Comparison of ENCODE assay signal across 14 cellular contexts in the genomic region with DNA sequence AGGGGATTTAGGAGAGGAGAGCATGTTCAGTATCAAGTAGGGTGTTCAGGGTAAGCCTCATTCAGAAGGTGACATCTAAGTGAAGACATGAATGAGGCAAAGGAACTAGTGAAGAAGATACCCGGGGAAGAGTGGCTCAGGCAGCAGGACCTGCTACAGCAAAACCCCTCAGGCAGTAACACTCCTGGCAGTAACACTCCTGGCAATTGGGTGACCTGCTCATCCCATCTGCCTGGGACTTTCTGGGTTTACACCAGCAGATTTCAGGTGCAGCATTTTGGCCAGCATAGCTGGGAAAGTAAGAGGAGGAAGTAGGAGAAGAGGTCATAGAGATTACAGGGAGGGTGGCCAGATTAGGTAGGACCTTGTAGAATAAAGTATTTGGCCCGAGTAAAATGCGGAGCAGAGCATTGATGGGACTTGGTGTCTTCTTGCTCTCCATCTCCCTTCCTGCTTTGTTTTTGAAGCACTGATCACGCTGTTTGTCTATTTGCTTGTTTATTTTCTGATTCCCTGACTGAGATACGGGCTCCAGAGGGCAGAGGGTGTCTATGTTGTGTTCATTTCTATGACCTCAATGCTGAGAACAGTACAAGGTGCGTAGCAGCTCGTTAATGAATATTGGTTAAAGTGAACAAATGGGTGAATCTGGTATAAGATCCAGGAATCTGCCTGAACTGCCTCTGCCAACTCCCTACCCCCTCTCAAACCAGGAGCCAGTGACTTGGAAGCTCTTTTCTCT.
DNase-seq lines count a peak whose midpoint lies in the region; ATAC-seq, FAIRE-seq and TF ChIP-seq lines count a peak whose summit lies in the region.
"Had no signal": no experiment of that assay in that cellular context is flagged by ENCODE, and none has a peak within 500 bp of the region (broad histone marks: within the 10 kb centered on the region; RNA-seq: fewer than 3 reads in every experiment).

No MANE protein-coding gene starts in this region.

- H3K4me1 ChIP-seq in HEK293 (ENCODE audit: control insufficient read depth, insufficient read depth, low read length) = 0 out of 2 replicates have a peak, but pooled peaks cover 4% of the 10 kb centered on the region
- H3K4me1 ChIP-seq in right lobe of liver = peaks cover 0 to 14% (median 6%) of the 10 kb centered on the region in 4 donors
- peaks cover 0 to 3% of the 10 kb centered on the region in 2 donors for H3K4me1 ChIP-seq in small intestine (ENCODE audit: control insufficient read depth in 2 of 2, insufficient read depth in 1 of 2, low read depth in 1 of 2, low read length in 1 of 2)
- H3K4me1 ChIP-seq in tibial nerve = peaks cover 0 to 4% (median 0%) of the 10 kb centered on the region in 4 donors

- H3K27me3 ChIP-seq in right lobe of liver (no peaks in the 10 kb centered on the region), small intestine (ENCODE audit: control insufficient read depth in 2 of 2, insufficient read depth in 2 of 2, low read length in 2 of 2) (no peaks in the 10 kb centered on the region), tibial nerve (no peaks in the 10 kb centered on the region)

- CTCF ChIA-PET in HEK293 (lab: Yijun Ruan, JAX) = interaction anchor here (0.5 to 0.6 kb wide), 2 partner anchors 111 to 359 kb away, joined by 3 read pairs; no protein-coding TSS in a partner anchor

- H3K27ac ChIP-seq in HEK293 (ENCODE audit: extremely low read depth, low read depth, low read length) (no peak overlapping the region), right lobe of liver (peak overlapping the region; percentile 22 to 52 (median 45)), small intestine (ENCODE audit: low read depth in 1 of 2, low read length in 1 of 2) (no peak overlapping the region), tibial nerve (no peak overlapping the region)
- H3K27ac ChIP-seq: HL-60 had no signal

- POLR2A ChIA-PET in HEK293 (lab: Yijun Ruan, JAX) = no interaction called here

- WGBS in right lobe of liver (ENCODE audit: insufficient coverage, low coverage, low lambda C conversion rate, missing lambda C conversion rate) = 30% methylated on average over 6 of the region's 7 CpGs
- WGBS in small intestine, 3 donors = 43 to 72% (median 46%) methylated on average over 7 of the region's 7 CpGs
- WGBS in tibial nerve, 2 donors = 87 to 91% methylated on average over 7 of the region's 7 CpGs

- TF ChIP-seq CTCF in HEK293 (tag by site-specific recombination; IDR thresholded peaks at IDR 0.05) (no peak), right lobe of liver (IDR thresholded peaks at IDR 0.05) (peak in 2 of 4 donors; percentile 11 to 17), tibial nerve (IDR thresholded peaks at IDR 0.05) (no peak)

- no peaks in the 10 kb centered on the region for H3K36me3 ChIP-seq in HEK293 (ENCODE audit: control insufficient read depth in 2 of 2, insufficient read depth in 1 of 2, low read length in 2 of 2)
- H3K36me3 ChIP-seq in right lobe of liver = no peaks in the 10 kb centered on the region
- no peaks in the 10 kb centered on the region for H3K36me3 ChIP-seq in small intestine (ENCODE audit: control insufficient read depth in 2 of 2, insufficient read depth in 2 of 2, low read length in 2 of 2)
- no peaks in the 10 kb centered on the region for H3K36me3 ChIP-seq in tibial nerve

- peak; percentile 44 for DNase-seq in NCI-H146 treated with DMSO at 0.1 percent for 48 hours (lab: John Stamatoyannopoulos, UW; ENCODE audit: unreplicated experiment)
- DNase-seq in right lobe of liver = peak in 1 of 3 donors; percentile 27
- DNase-seq in small intestine = peak; percentile 25
- DNase-seq in tibial nerve (ENCODE audit: low spot score in 2 of 2) = no peak
- no peak for DNase-seq in activated CD8-positive, alpha-beta memory T cell treated with anti-CD3 and anti-CD28 coated beads, Interleukin-2, amount 50 U/mL, for 48 hours
- DNase-seq in NCI-H1417 treated with DMSO at 0.1 percent for 48 hours (lab: John Stamatoyannopoulos, UW) = no peak
- DNase-seq: C1 segment of cervical spinal cord; CD4-positive, alpha-beta T cell; DMS79; HCEC 1CT had no signal

- no peak for FAIRE-seq in small intestine (lab: Jason Lieb, UNC)
- FAIRE-seq: G401.6, GM12891 had no signal

- H3K9me3 ChIP-seq in HEK293 (ENCODE audit: control insufficient read depth, insufficient read depth, low read depth, low read length) (no peaks in the 10 kb centered on the region), right lobe of liver (no peaks in the 10 kb centered on the region), small intestine (ENCODE audit: control insufficient read depth, low read depth) (no peaks in the 10 kb centered on the region), tibial nerve (no peaks in the 10 kb centered on the region)

- no peak overlapping the region for H3K4me3 ChIP-seq in HEK293 (ENCODE audit: low read depth, low read length)
- no peak overlapping the region for H3K4me3 ChIP-seq in right lobe of liver
- H3K4me3 ChIP-seq in small intestine (ENCODE audit: low read depth in 1 of 2, low read length in 2 of 2) = no peak overlapping the region
- H3K4me3 ChIP-seq in tibial nerve = no peak overlapping the region

- TF ChIP-seq POLR2A in right lobe of liver (IDR thresholded peaks at IDR 0.05) = no peak
- no peak for TF ChIP-seq POLR2A in tibial nerve (IDR thresholded peaks at IDR 0.05)

- ATAC-seq in right lobe of liver = peak; percentile 81 to 90 (median 88)

- TF ChIP-seq EP300 in tibial nerve (IDR thresholded peaks at IDR 0.05) = no peak

- intact Hi-C loops in right lobe of liver (cut with DNase I) = no loop called here

TF ChIP-seq in HEK293, 187 proteins besides CTCF, POLR2A, EP300 and RAD21:
- 0 out of 2 replicates have a peak, but pooled peaks have one; percentile 9 for TF ChIP-seq TRIM28 (IDR thresholded peaks at IDR 0.05; ENCODE audit: borderline replicate concordance, low read length)
- peak; percentile 54 for TF ChIP-seq ZNF335 (tag by site-specific recombination; conservative IDR thresholded peaks at IDR 0.05)
- TF ChIP-seq ZNF341 (tag by site-specific recombination; IDR thresholded peaks at IDR 0.05; ENCODE audit: low read depth) = no peak

Comparison
In these comparisons a context has a peak if more than half of its experiments do, and no peak if none do; other contexts are left out.
1. H3K27ac ChIP-seq: peak in right lobe of liver (3 of 3); none in HEK293 (single experiment), small intestine (0 of 2) and tibial nerve (0 of 4).
2. DNase-seq: peak in NCI-H146 treated with DMSO at 0.1 percent for 48 hours (single experiment) and small intestine (single experiment); none in tibial nerve (0 of 2), activated CD8-positive, alpha-beta memory T cell treated with anti-CD3 and anti-CD28 coated beads, Interleukin-2, amount 50 U/mL, for 48 hours (single experiment) and NCI-H1417 treated with DMSO at 0.1 percent for 48 hours (single experiment).